Comparison of ENCODE assay signal across 20 cellular contexts in genomic region chr9:127389391-127390242, GRCh38. TPM values are rescaled to one million over a fixed set of nuclear protein-coding genes. Genes with fewer than 3 reads are reported as not detected.
A peak's percentile ranks its signal among the peaks of the same experiment; 100 is the strongest.
DNase-seq lines count a peak whose midpoint lies in the region; ATAC-seq and TF ChIP-seq lines count a peak whose summit lies in the region.
"Had no signal": no experiment of that assay in that cellular context is flagged by ENCODE, and none has a peak within 500 bp of the region (broad histone marks: within the 10 kb centered on the region; RNA-seq: fewer than 3 reads in every experiment).

No MANE protein-coding gene starts in this region.

- H3K36me3 ChIP-seq in KMS-11 (ENCODE audit: insufficient read depth): no peaks in the 10 kb centered on the region
- H3K36me3 ChIP-seq in transverse colon: no peaks in the 10 kb centered on the region
- peaks cover 44 to 68% (median 46%) of the 10 kb centered on the region in 3 donors for H3K36me3 ChIP-seq in tibial artery
- H3K36me3 ChIP-seq in stomach: peaks cover 0 to 11% (median 4%) of the 10 kb centered on the region in 4 donors
- H3K36me3 ChIP-seq: neural progenitor cell, upper lobe of right lung had no signal

- no peak for TF ChIP-seq POLR2A in transverse colon (IDR thresholded peaks at IDR 0.05)
- no peak for TF ChIP-seq POLR2A in stomach (IDR thresholded peaks at IDR 0.05)

- in situ Hi-C loops in transverse colon (cut with MboI; ENCODE audit: low pct_ligation_motif_present in 1 of 4, low pct_unique_long_range_greater_than_20kb in 1 of 4, low sequenced_read_pairs in 3 of 4): no loop called here

- H3K9ac ChIP-seq in KMS-11: peak overlapping the region; percentile 84
- H3K9ac ChIP-seq: neural progenitor cell had no signal

- no peaks in the 10 kb centered on the region for H3K9me3 ChIP-seq in transverse colon
- no peaks in the 10 kb centered on the region for H3K9me3 ChIP-seq in tibial artery
- no peaks in the 10 kb centered on the region for H3K9me3 ChIP-seq in stomach
- H3K9me3 ChIP-seq: ascending aorta, upper lobe of right lung had no signal

- H3K27ac Mint-ChIP-seq in activated T-helper 17 cell treated with anti-CD3 and anti-CD28 coated beads, Interleukin-2, amount 50 U/mL, for 72 hours: peak overlapping the region; percentile 60
- H3K27ac Mint-ChIP-seq in mesothelial cell of epicardium: peak overlapping the region; percentile 98
- H3K27ac Mint-ChIP-seq: neural progenitor cell had no signal

- intact Hi-C loops in transverse colon (cut with DNase I; ENCODE audit: low total_unique reads) (loop anchor here (10.0 kb wide), 1 partner anchor 175 kb away; no protein-coding TSS in a partner anchor), tibial artery (cut with DNase I; ENCODE audit: low total_unique reads) (no loop called here), stomach (cut with DNase I; ENCODE audit: low total_unique reads) (no loop called here)

- H3K4me1 ChIP-seq in KMS-11 (ENCODE audit: low read depth, poor library complexity, severe bottlenecking) (peaks cover 97% of the 10 kb centered on the region), transverse colon (peaks cover 5 to 26% (median 15%) of the 10 kb centered on the region in 4 donors), tibial artery (no peaks in the 10 kb centered on the region), stomach (peaks cover 0 to 18% (median 0%) of the 10 kb centered on the region in 4 donors)
- H3K4me1 ChIP-seq: neural progenitor cell, upper lobe of right lung had no signal

- no peak for TF ChIP-seq EP300 in transverse colon (IDR thresholded peaks at IDR 0.05; ENCODE audit: low read depth)
- TF ChIP-seq EP300 in stomach (IDR thresholded peaks at IDR 0.05): no peak

- H3K36me3 Mint-ChIP-seq in activated T-helper 17 cell treated with anti-CD3 and anti-CD28 coated beads, Interleukin-2, amount 50 U/mL, for 72 hours (ENCODE audit: low read depth): no peaks in the 10 kb centered on the region
- peaks cover 2% of the 10 kb centered on the region for H3K36me3 Mint-ChIP-seq in mesothelial cell of epicardium
- H3K36me3 Mint-ChIP-seq: activated naive CD4-positive, alpha-beta T cell treated with anti-CD3 and anti-CD28 coated beads, Interleukin-2, amount 50 U/mL, for 24 hours; neural progenitor cell had no signal

- peaks cover 11% of the 10 kb centered on the region for H3K4me1 Mint-ChIP-seq in activated T-helper 17 cell treated with anti-CD3 and anti-CD28 coated beads, Interleukin-2, amount 50 U/mL, for 72 hours
- H3K4me1 Mint-ChIP-seq in mesothelial cell of epicardium: peaks cover 73% of the 10 kb centered on the region

- no peaks in the 10 kb centered on the region for H4K20me1 ChIP-seq in KMS-11 (ENCODE audit: insufficient read depth)

- WGBS in transverse colon (ENCODE audit: low coverage in 1 of 2), 2 donors: 30 to 71% methylated on average over 1 to 4 of the region's 4 CpGs
- 69 to 84% (median 79%) methylated on average over 4 of the region's 4 CpGs for WGBS in stomach, 5 donors

- TF ChIP-seq CTCF in KMS-11 (conservative IDR thresholded peaks at IDR 0.05; ENCODE audit: low read depth, low read length) (no peak), mesothelial cell of epicardium (IDR thresholded peaks at IDR 0.05; ENCODE audit: unreplicated experiment) (no peak), transverse colon (IDR thresholded peaks at IDR 0.05) (no peak), tibial artery (IDR thresholded peaks at IDR 0.05) (no peak), stomach (IDR thresholded peaks at IDR 0.05) (no peak)

- DNase-seq in mesothelial cell of epicardium (ENCODE audit: low spot score in 2 of 2, unreplicated experiment in 2 of 2): peak in 1 of 2 experiments; percentile 29
- no peak for DNase-seq in transverse colon
- no peak for DNase-seq in HPDE6-E6E7 (ENCODE audit: extremely low spot score)
- DNase-seq in tibial artery: no peak
- no peak for DNase-seq in stomach
- no peak for DNase-seq in NCI-H524 treated with DMSO at 0.1 percent for 48 hours (lab: John Stamatoyannopoulos, UW)
- DNase-seq: AML-193; MM.1S; NCI-H187 treated with DMSO at 0.1 percent for 48 hours; NCI-H2227 treated with DMSO at 0.1 percent for 48 hours; PC-3; stimulated activated CD4-positive, alpha-beta T cell treated with anti-CD3 and anti-CD28 coated beads, Interleukin-2, amount 100 ng/mL, for 24 hours; upper lobe of right lung had no signal

- H3K27me3 ChIP-seq in KMS-11 (ENCODE audit: insufficient read depth, low read depth): no peaks in the 10 kb centered on the region
- no peaks in the 10 kb centered on the region for H3K27me3 ChIP-seq in transverse colon
- H3K27me3 ChIP-seq in tibial artery: no peaks in the 10 kb centered on the region
- H3K27me3 ChIP-seq in stomach: no peaks in the 10 kb centered on the region
- H3K27me3 ChIP-seq: ascending aorta, upper lobe of right lung had no signal

- H3K4me2 ChIP-seq in KMS-11: peak overlapping the region; percentile 89
- H3K4me2 ChIP-seq: neural progenitor cell had no signal

- peak overlapping the region; percentile 100 for H3K27ac ChIP-seq in KMS-11
- H3K27ac ChIP-seq in transverse colon: peak overlapping the region; percentile 64 to 73 (median 70)
- H3K27ac ChIP-seq in tibial artery: no peak overlapping the region
- no peak overlapping the region for H3K27ac ChIP-seq in stomach
- H3K27ac ChIP-seq: neural progenitor cell, upper lobe of right lung had no signal

- peaks cover 47% of the 10 kb centered on the region for H3K27me3 Mint-ChIP-seq in activated T-helper 17 cell treated with anti-CD3 and anti-CD28 coated beads, Interleukin-2, amount 50 U/mL, for 72 hours
- peaks cover 2% of the 10 kb centered on the region for H3K27me3 Mint-ChIP-seq in mesothelial cell of epicardium (ENCODE audit: low read depth)

- no peaks in the 10 kb centered on the region for H3K9me3 Mint-ChIP-seq in activated T-helper 17 cell treated with anti-CD3 and anti-CD28 coated beads, Interleukin-2, amount 50 U/mL, for 72 hours
- no peaks in the 10 kb centered on the region for H3K9me3 Mint-ChIP-seq in mesothelial cell of epicardium
- H3K9me3 Mint-ChIP-seq: activated CD8-positive, alpha-beta T cell treated with anti-CD3 and anti-CD28 coated beads for 36 hours; activated naive CD4-positive, alpha-beta T cell treated with anti-CD3 and anti-CD28 coated beads, Interleukin-2, amount 50 U/mL, for 24 hours; neural progenitor cell; stimulated activated naive CD8-positive, alpha-beta T cell treated with anti-CD3 and anti-CD28 coated beads, Interleukin-15, Interleukin-2, amounts not matched to agents 100 ng/mL and 50 ng/mL, for 24 hours had no signal

- no peaks in the 10 kb centered on the region for H3K79me2 ChIP-seq in KMS-11 (ENCODE audit: insufficient read depth, low read depth)

- peak overlapping the region; percentile 60 for H3K4me3 Mint-ChIP-seq in activated T-helper 17 cell treated with anti-CD3 and anti-CD28 coated beads, Interleukin-2, amount 50 U/mL, for 72 hours
- no peak overlapping the region for H3K4me3 Mint-ChIP-seq in mesothelial cell of epicardium
- H3K4me3 Mint-ChIP-seq: activated CD8-positive, alpha-beta T cell treated with anti-CD3 and anti-CD28 coated beads for 36 hours had no signal

- ATAC-seq in activated T-helper 17 cell treated with anti-CD3 and anti-CD28 coated beads, Interleukin-2, amount 50 U/mL, for 72 hours (replicated peaks): no peak
- ATAC-seq: activated CD8-positive, alpha-beta T cell treated with anti-CD3 and anti-CD28 coated beads for 36 hours; PC-3; upper lobe of right lung had no signal

- H3K4me3 ChIP-seq in KMS-11 (IDR thresholded peaks at IDR 0.05; ENCODE audit: insufficient read depth, low read depth, low read length) (no peak overlapping the region), transverse colon (no peak overlapping the region), tibial artery (no peak overlapping the region), stomach (no peak overlapping the region)
- H3K4me3 ChIP-seq: ascending aorta, neural progenitor cell, upper lobe of right lung had no signal

- H2AFZ ChIP-seq in KMS-11 (ENCODE audit: low read depth): peak overlapping the region; percentile 38; the same call in 1 of the 2 replicates
- H2AFZ ChIP-seq: neural progenitor cell had no signal

RNA-seq across cellular contexts. Expression of gene SLC2A8, which starts 7.4 kb away (rescaled TPM):
- total RNA-seq in activated T-helper 17 cell treated with anti-CD3 and anti-CD28 coated beads, Interleukin-2, amount 50 U/mL, for 72 hours: 1 to 10 TPM; 3.0 TPM
- total RNA-seq in mesothelial cell of epicardium (30.9 to 36.0 TPM (median 32.7 TPM) in 3 replicates), transverse colon (10 to 100 TPM in 3 of 4 donors, 1 to 10 TPM in 1; 9.6 to 95.8 (median 29.4) TPM), stomach (10 to 100 TPM in 4 of 5 donors, 1 to 10 TPM in 1; 4.7 to 36.2 (median 22.0) TPM)
- 10 to 100 TPM; 10.1 to 15.3 (median 12.9) TPM for polyA plus RNA-seq in stomach

RNA-seq across cellular contexts. Expression of gene ZNF79, which starts 34.6 kb away (rescaled TPM):
- total RNA-seq in activated T-helper 17 cell treated with anti-CD3 and anti-CD28 coated beads, Interleukin-2, amount 50 U/mL, for 72 hours: 10 to 100 TPM; 10.1 to 11.3 TPM
- total RNA-seq in mesothelial cell of epicardium: 11.0 to 12.1 TPM (median 11.6 TPM) in 3 replicates
- total RNA-seq in transverse colon: 10 to 100 TPM in 3 of 4 donors, 1 to 10 TPM in 1; 9.4 to 12.3 (median 11.3) TPM
- 10 to 100 TPM in 2 of 5 donors, 1 to 10 TPM in 3; 5.1 to 39.1 (median 6.2) TPM for total RNA-seq in stomach
- 1 to 10 TPM; 1.9 to 3.8 (median 2.7) TPM for polyA plus RNA-seq in stomach

Comparison
In these comparisons a context has a peak if more than half of its experiments do, and no peak if none do; other contexts are left out.
1. H3K27ac ChIP-seq: peak in KMS-11 (single experiment) and transverse colon (4 of 4); none in tibial artery (0 of 2) and stomach (0 of 5).